9 cellular contexts compared by ENCODE assay signal in the genomic region with DNA sequence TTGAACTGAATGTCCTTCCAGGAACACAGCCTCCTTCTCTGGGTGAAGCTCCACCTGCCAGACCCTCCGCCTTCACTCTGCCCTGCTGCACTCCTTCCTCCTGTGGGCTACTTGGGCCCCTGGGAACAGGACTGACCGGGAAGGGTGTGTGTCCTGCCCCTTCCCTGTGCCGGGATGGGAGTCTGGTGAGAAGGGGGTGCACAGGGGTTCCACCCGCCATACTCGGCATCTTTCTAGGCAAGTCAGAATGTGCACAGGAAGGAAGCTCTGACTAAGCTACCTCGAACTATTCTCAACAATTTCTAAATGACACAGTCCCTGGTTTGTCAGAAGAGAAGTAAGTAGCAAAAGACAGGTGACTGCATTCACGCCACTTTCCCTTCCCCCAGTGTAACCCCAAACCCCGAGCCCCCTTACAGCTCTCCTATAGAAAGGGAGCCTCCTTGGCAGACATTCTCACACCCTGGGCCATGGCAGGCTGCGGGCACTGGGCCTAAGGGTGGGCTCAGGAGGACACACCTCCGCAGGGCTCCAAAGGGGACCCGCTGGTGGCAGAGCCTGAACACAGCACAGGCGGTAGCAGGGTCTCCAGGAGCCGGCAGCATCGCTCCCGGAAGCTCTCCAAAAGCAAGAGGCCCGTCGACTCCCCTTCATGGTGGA.
DNase-seq lines count a peak whose midpoint lies in the region; ATAC-seq and TF ChIP-seq lines count a peak whose summit lies in the region.
"Had no signal": no experiment of that assay in that cellular context is flagged by ENCODE, and none has a peak within 500 bp of the region (broad histone marks: within the 10 kb centered on the region; RNA-seq: fewer than 3 reads in every experiment).

No MANE protein-coding gene starts in this region.

- no peaks in the 10 kb centered on the region for H3K9me3 ChIP-seq in CD8-positive, alpha-beta memory T cell (ENCODE audit: low read length)
- H3K9me3 ChIP-seq in OCI-LY3 (ENCODE audit: insufficient read depth, low read length), result no peaks in the 10 kb centered on the region
- no peaks in the 10 kb centered on the region for H3K9me3 ChIP-seq in left lung
- H3K9me3 ChIP-seq: ovary had no signal

- H2AFZ ChIP-seq in OCI-LY3 (ENCODE audit: low read depth, low read length), result no peak overlapping the region

- peak overlapping the region in 7 of 8 donors; percentile 33 to 96 (median 79) for H3K27ac Mint-ChIP-seq in CD8-positive, alpha-beta memory T cell
- H3K27ac Mint-ChIP-seq in activated naive CD8-positive, alpha-beta T cell treated with anti-CD3 and anti-CD28 coated beads, Interleukin-2, amount 10 ng/mL, durations not matched to agents 7 days and 5 days, result peak overlapping the region; percentile 90

- peaks cover 0 to 3% of the 10 kb centered on the region in 2 donors for H3K27me3 Mint-ChIP-seq in CD8-positive, alpha-beta memory T cell
- H3K27me3 Mint-ChIP-seq in activated naive CD8-positive, alpha-beta T cell treated with anti-CD3 and anti-CD28 coated beads, Interleukin-2, amount 10 ng/mL, durations not matched to agents 7 days and 5 days, result no peaks in the 10 kb centered on the region

- H3K4me2 ChIP-seq in OCI-LY3 (ENCODE audit: low read length), result peak overlapping the region; percentile 16

- no peaks in the 10 kb centered on the region for H4K20me1 ChIP-seq in OCI-LY3 (ENCODE audit: insufficient read depth, low read length)

- no peaks in the 10 kb centered on the region for H3K36me3 ChIP-seq in CD8-positive, alpha-beta memory T cell (ENCODE audit: insufficient read depth, low read length)
- no peaks in the 10 kb centered on the region for H3K36me3 ChIP-seq in OCI-LY3 (replicated peaks; ENCODE audit: low read depth, low read length)
- H3K36me3 ChIP-seq in left lung, result no peaks in the 10 kb centered on the region
- H3K36me3 ChIP-seq: ovary had no signal

- DNase-seq in CD8-positive, alpha-beta memory T cell, result no peak
- DNase-seq in activated naive CD8-positive, alpha-beta T cell treated with anti-CD3 and anti-CD28 coated beads, Interleukin-2, amount 10 ng/mL, durations not matched to agents 7 days and 5 days, result peak; percentile 53
- peak; percentile 16 to 30 (median 16) for DNase-seq in stimulated activated CD4-positive, alpha-beta T cell treated with anti-CD3 and anti-CD28 coated beads, Interleukin-12 subunit alpha, Interleukin-12 subunit beta, amount 100 ng/mL, for 48 hours (ENCODE audit: low read depth in 2 of 3, low spot score in 1 of 3)
- DNase-seq in left lung, result no peak
- no peak for DNase-seq in NCI-H526 (lab: John Stamatoyannopoulos, UW)
- no peak for DNase-seq in effector CD8-positive, alpha-beta T cell (lab: John Stamatoyannopoulos, UW)

- POLR2A ChIA-PET in CD8-positive, alpha-beta memory T cell (lab: Charles Lee), result interaction anchor here (0.6 kb wide), 1 partner anchor 67 kb away, joined by 3 read pairs; no protein-coding TSS in a partner anchor
- POLR2A ChIA-PET in activated naive CD8-positive, alpha-beta T cell treated with anti-CD3 and anti-CD28 coated beads, Interleukin-2, amount 10 ng/mL, durations not matched to agents 7 days and 5 days (lab: Charles Lee), result interaction anchor here (0.6 to 2.0 kb wide), 6 partner anchors 8 to 1268 kb away, joined by 3 to 6 read pairs (median 4); no protein-coding TSS in a partner anchor

- H3K4me3 Mint-ChIP-seq in CD8-positive, alpha-beta memory T cell, result peak overlapping the region in 6 of 7 donors; percentile 12 to 82 (median 60)
- H3K4me3 Mint-ChIP-seq in activated naive CD8-positive, alpha-beta T cell treated with anti-CD3 and anti-CD28 coated beads, Interleukin-2, amount 10 ng/mL, durations not matched to agents 7 days and 5 days, result peak overlapping the region; percentile 79

- H3K27me3 ChIP-seq in CD8-positive, alpha-beta memory T cell (ENCODE audit: insufficient read depth, low read length, poor library complexity, severe bottlenecking), result no peaks in the 10 kb centered on the region
- H3K27me3 ChIP-seq in OCI-LY3 (ENCODE audit: low read depth, low read length), result no peaks in the 10 kb centered on the region
- H3K27me3 ChIP-seq in left lung, result no peaks in the 10 kb centered on the region
- H3K27me3 ChIP-seq: ovary had no signal

- no peaks in the 10 kb centered on the region; the same call in 1 of the 2 replicates for H3K79me2 ChIP-seq in OCI-LY3 (ENCODE audit: low read length)

- no peak overlapping the region for H3K27ac ChIP-seq in CD8-positive, alpha-beta memory T cell (ENCODE audit: low read depth, low read length)
- H3K27ac ChIP-seq in OCI-LY3 (ENCODE audit: low read length) (no peak overlapping the region), left lung (peak overlapping the region in 1 of 2 donors; percentile 57)
- H3K27ac ChIP-seq: ovary had no signal

- H3K4me1 ChIP-seq in CD8-positive, alpha-beta memory T cell (ENCODE audit: insufficient read depth, low read length), result peaks cover 36% of the 10 kb centered on the region
- H3K4me1 ChIP-seq in OCI-LY3 (ENCODE audit: low read length) (peaks cover 7% of the 10 kb centered on the region), left lung (peaks cover 15 to 62% of the 10 kb centered on the region in 2 donors)

- peaks cover 48 to 85% (median 77%) of the 10 kb centered on the region in 3 donors for H3K4me1 Mint-ChIP-seq in CD8-positive, alpha-beta memory T cell
- H3K4me1 Mint-ChIP-seq in activated naive CD8-positive, alpha-beta T cell treated with anti-CD3 and anti-CD28 coated beads, Interleukin-2, amount 10 ng/mL, durations not matched to agents 7 days and 5 days, result peaks cover 44% of the 10 kb centered on the region

- intact Hi-C loops in left lung (cut with DNase I), result no loop called here

- peaks cover 0 to 4% (median 0%) of the 10 kb centered on the region in 5 donors for H3K9me3 Mint-ChIP-seq in CD8-positive, alpha-beta memory T cell
- H3K9me3 Mint-ChIP-seq in activated naive CD8-positive, alpha-beta T cell treated with anti-CD3 and anti-CD28 coated beads, Interleukin-2, amount 10 ng/mL, durations not matched to agents 7 days and 5 days, result no peaks in the 10 kb centered on the region

- H3K9ac ChIP-seq in OCI-LY3 (ENCODE audit: low read length), result no peak overlapping the region

- peaks cover 0 to 7% (median 2%) of the 10 kb centered on the region in 3 donors for H3K36me3 Mint-ChIP-seq in CD8-positive, alpha-beta memory T cell
- H3K36me3 Mint-ChIP-seq in activated naive CD8-positive, alpha-beta T cell treated with anti-CD3 and anti-CD28 coated beads, Interleukin-2, amount 10 ng/mL, durations not matched to agents 7 days and 5 days, result peaks cover 26% of the 10 kb centered on the region

- CTCF ChIA-PET in CD8-positive, alpha-beta memory T cell (lab: Charles Lee), result interaction anchor here (1.1 kb wide), 1 partner anchor 35 kb away, joined by 3 read pairs; no protein-coding TSS in a partner anchor

- no peak overlapping the region for H3K4me3 ChIP-seq in CD8-positive, alpha-beta memory T cell (ENCODE audit: low read length)
- no peak overlapping the region for H3K4me3 ChIP-seq in OCI-LY3 (ENCODE audit: low read length)
- H3K4me3 ChIP-seq in left lung, result no peak overlapping the region
- H3K4me3 ChIP-seq: ovary had no signal

- peak; percentile 95 for ATAC-seq in activated naive CD8-positive, alpha-beta T cell treated with anti-CD3 and anti-CD28 coated beads, Interleukin-2, amount 10 ng/mL, durations not matched to agents 7 days and 5 days (ENCODE audit: low read depth)
- ATAC-seq in left lung (no peak), GM19463 (IDR thresholded peaks at IDR 0.05; ENCODE audit: unreplicated experiment) (no peak)

- no peak for TF ChIP-seq CTCF in OCI-LY3 (IDR thresholded peaks at IDR 0.05; ENCODE audit: low read depth, low read length)
- no peak for TF ChIP-seq CTCF in left lung (IDR thresholded peaks at IDR 0.05)

Comparison
In these comparisons a context has a peak if more than half of its experiments do, and no peak if none do; other contexts are left out.
1. DNase-seq: peak in activated naive CD8-positive, alpha-beta T cell treated with anti-CD3 and anti-CD28 coated beads, Interleukin-2, amount 10 ng/mL, durations not matched to agents 7 days and 5 days (single experiment) and stimulated activated CD4-positive, alpha-beta T cell treated with anti-CD3 and anti-CD28 coated beads, Interleukin-12 subunit alpha, Interleukin-12 subunit beta, amount 100 ng/mL, for 48 hours (3 of 3); none in CD8-positive, alpha-beta memory T cell (0 of 5), left lung (0 of 2), NCI-H526 (0 of 2) and effector CD8-positive, alpha-beta T cell (single experiment).